8 cellular contexts compared by ENCODE assay signal in the genomic region with DNA sequence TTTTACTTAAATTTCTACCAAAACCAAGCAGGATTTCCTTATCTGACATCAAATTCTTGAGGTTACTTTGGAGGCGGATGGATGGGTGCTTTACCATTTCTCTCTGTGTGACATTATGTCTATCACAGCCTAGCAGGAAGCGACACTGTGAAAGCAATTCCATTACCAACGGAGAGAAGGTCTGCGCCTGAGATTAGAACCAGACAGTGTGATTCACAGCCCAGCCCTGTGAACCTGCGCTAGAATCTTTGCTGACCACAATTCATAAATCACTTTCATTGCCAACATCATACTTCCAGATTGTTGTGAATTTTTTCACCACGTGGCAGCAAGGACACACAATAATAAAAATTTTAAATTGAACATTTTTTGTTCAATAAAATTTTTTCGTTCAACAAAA.
DNase-seq lines count a peak whose midpoint lies in the region; ATAC-seq and TF ChIP-seq lines count a peak whose summit lies in the region.

No MANE protein-coding gene starts in this region.

- H3K36me3 ChIP-seq in KOPT-K1 (ENCODE audit: insufficient read depth, low read length) = no peaks in the 10 kb centered on the region

- no peak for TF ChIP-seq CTCF in fibroblast of the aortic adventitia (IDR thresholded peaks at IDR 0.05; ENCODE audit: insufficient read depth, low read length)

- DNase-seq in activated T-cell treated with anti-CD3 and anti-CD28 coated beads for 24 hours (ENCODE audit: low read depth) (peak; percentile 60), fibroblast of the aortic adventitia (ENCODE audit: low read depth) (peak; percentile 95), COLO668 (lab: John Stamatoyannopoulos, UW; ENCODE audit: unreplicated experiment) (no peak), NCI-H1417 treated with DMSO at 0.1 percent for 48 hours (lab: John Stamatoyannopoulos, UW) (no peak), iPS-NIHi11 (ENCODE audit: low spot score) (no peak)
- peak; percentile 26 for DNase-seq in stimulated activated CD8-positive, alpha-beta memory T cell treated with anti-CD3 and anti-CD28 coated beads, Interleukin-12 subunit alpha, Interleukin-12 subunit beta, amount 100 ng/mL, for 24 hours (ENCODE audit: extremely low read depth)

- H3K27ac ChIP-seq in KOPT-K1 (ENCODE audit: low read depth, low read length, poor library complexity, severe bottlenecking) = peak overlapping the region; percentile 47

- H3K4me3 ChIP-seq in fibroblast of the aortic adventitia (ENCODE audit: low read depth, low read length) = no peak overlapping the region

- peaks cover 7% of the 10 kb centered on the region for H3K9me3 ChIP-seq in KOPT-K1 (ENCODE audit: insufficient read depth, low read length, poor library complexity, severe bottlenecking)

- ATAC-seq in GM21447 (IDR thresholded peaks at IDR 0.05; ENCODE audit: unreplicated experiment) = no peak

Comparison
In these comparisons a context has a peak if more than half of its experiments do, and no peak if none do; other contexts are left out.
1. DNase-seq: peak in activated T-cell treated with anti-CD3 and anti-CD28 coated beads for 24 hours (single experiment), fibroblast of the aortic adventitia (single experiment) and stimulated activated CD8-positive, alpha-beta memory T cell treated with anti-CD3 and anti-CD28 coated beads, Interleukin-12 subunit alpha, Interleukin-12 subunit beta, amount 100 ng/mL, for 24 hours (single experiment); none in COLO668 (single experiment), NCI-H1417 treated with DMSO at 0.1 percent for 48 hours (single experiment) and iPS-NIHi11 (single experiment).